19 cellular contexts compared by ENCODE assay signal in genomic region chr10:33391611-33392010, GRCh38. TPM values are rescaled to one million over a fixed set of nuclear protein-coding genes. Genes with fewer than 3 reads are reported as not detected.
DNase-seq lines count a peak whose midpoint lies in the region; ATAC-seq and TF ChIP-seq lines count a peak whose summit lies in the region.
"Had no signal": no experiment of that assay in that cellular context is flagged by ENCODE, and none has a peak within 500 bp of the region (broad histone marks: within the 10 kb centered on the region; RNA-seq: fewer than 3 reads in every experiment).

No MANE protein-coding gene starts in this region.

- peak overlapping the region; percentile 36 for H3K27ac Mint-ChIP-seq in Caco-2 (ENCODE audit: unreplicated experiment)
- no peak overlapping the region for H3K27ac Mint-ChIP-seq in stimulated activated memory B cell treated with anti-CD40 and anti-IgM and Interleukin-4, amounts not matched to agents 10 μg/mL and 1 μg/mL and 100 μg/mL, for 72 hours
- H3K27ac Mint-ChIP-seq: CD14-positive monocyte; CD4-positive, alpha-beta memory T cell; HFFc6 had no signal

- H4K20me1 ChIP-seq in osteoblast (ENCODE audit: insufficient read depth, low read length): no peaks in the 10 kb centered on the region
- H4K20me1 ChIP-seq: BLaER1 had no signal

- peaks cover 14% of the 10 kb centered on the region for H3K4me1 Mint-ChIP-seq in Caco-2 (ENCODE audit: low read depth, unreplicated experiment)
- no peaks in the 10 kb centered on the region for H3K4me1 Mint-ChIP-seq in stimulated activated memory B cell treated with anti-CD40 and anti-IgM and Interleukin-4, amounts not matched to agents 10 μg/mL and 1 μg/mL and 100 μg/mL, for 72 hours
- H3K4me1 Mint-ChIP-seq: CD14-positive monocyte; CD4-positive, alpha-beta memory T cell had no signal

- H3K4me3 Mint-ChIP-seq in Caco-2 (ENCODE audit: unreplicated experiment): no peak overlapping the region
- no peak overlapping the region for H3K4me3 Mint-ChIP-seq in stimulated activated memory B cell treated with anti-CD40 and anti-IgM and Interleukin-4, amounts not matched to agents 10 μg/mL and 1 μg/mL and 100 μg/mL, for 72 hours
- H3K4me3 Mint-ChIP-seq: CD14-positive monocyte; CD4-positive, alpha-beta memory T cell; HFFc6 had no signal

- H3K36me3 ChIP-seq in Caco-2 (ENCODE audit: control insufficient read depth, insufficient read depth, low read length) (no peaks in the 10 kb centered on the region), osteoblast (ENCODE audit: insufficient read depth, low read length) (no peaks in the 10 kb centered on the region)
- H3K36me3 ChIP-seq: BLaER1 had no signal

- CTCF ChIA-PET in Caco-2 (lab: Charles Lee): no interaction called here

- no peak overlapping the region for H2AFZ ChIP-seq in osteoblast (ENCODE audit: low read length)
- H2AFZ ChIP-seq: GM23248 had no signal

- no peaks in the 10 kb centered on the region for H3K79me2 ChIP-seq in osteoblast (ENCODE audit: insufficient read depth, low read length)

- H3K27me3 ChIP-seq in Caco-2 (replicated peaks; ENCODE audit: control insufficient read depth, insufficient read depth, low read length) (no peaks in the 10 kb centered on the region), osteoblast (ENCODE audit: insufficient read depth, low read length) (no peaks in the 10 kb centered on the region)
- H3K27me3 ChIP-seq: BLaER1 had no signal

- ATAC-seq in GM19467 (IDR thresholded peaks at IDR 0.05; ENCODE audit: unreplicated experiment): no peak
- no peak for ATAC-seq in stimulated activated memory B cell treated with anti-CD40 and anti-IgM and Interleukin-4, amounts not matched to agents 10 μg/mL and 1 μg/mL and 100 μg/mL, for 72 hours
- no peak for ATAC-seq in HG02763 (IDR thresholded peaks at IDR 0.05; ENCODE audit: unreplicated experiment)
- ATAC-seq: GM12878, HCT116 had no signal

- H3K9me3 Mint-ChIP-seq in Caco-2 (ENCODE audit: unreplicated experiment): no peaks in the 10 kb centered on the region
- no peaks in the 10 kb centered on the region for H3K9me3 Mint-ChIP-seq in stimulated activated memory B cell treated with anti-CD40 and anti-IgM and Interleukin-4, amounts not matched to agents 10 μg/mL and 1 μg/mL and 100 μg/mL, for 72 hours

- H3K4me3 ChIP-seq in Caco-2 (ENCODE audit: low read depth, low read length) (no peak overlapping the region), osteoblast (ENCODE audit: insufficient read depth, low read length) (no peak overlapping the region)
- H3K4me3 ChIP-seq: BLaER1, GM12878, GM23248 had no signal

- DNase-seq in Caco-2 (no peak), NCI-H526 treated with DMSO at 0.1 percent for 48 hours (lab: John Stamatoyannopoulos, UW) (peak; percentile 17), fibroblast of peridontal ligament (ENCODE audit: extremely low read depth) (peak; percentile 36), osteoblast (ENCODE audit: insufficient read length, low spot score, missing footprints) (peak; percentile 15), NCI-H128 (lab: John Stamatoyannopoulos, UW; ENCODE audit: unreplicated experiment) (no peak)
- DNase-seq: 8988T; Calu3; CD4-positive, alpha-beta memory T cell; DMS79 treated with DMSO at 0.1 percent for 48 hours; GM23248; H7; HFFc6 had no signal

- no TSS peak for BruUV-seq in Caco-2 (replicated peaks; lab: Mats Ljungman, UMichigan)

- H3K36me3 Mint-ChIP-seq in Caco-2 (ENCODE audit: insufficient read depth, unreplicated experiment): peaks cover 7% of the 10 kb centered on the region
- no peaks in the 10 kb centered on the region for H3K36me3 Mint-ChIP-seq in stimulated activated memory B cell treated with anti-CD40 and anti-IgM and Interleukin-4, amounts not matched to agents 10 μg/mL and 1 μg/mL and 100 μg/mL, for 72 hours
- H3K36me3 Mint-ChIP-seq: CD14-positive monocyte; CD4-positive, alpha-beta memory T cell had no signal

- TF ChIP-seq CTCF in Caco-2 (IDR thresholded peaks at IDR 0.05; ENCODE audit: insufficient read depth in 1 of 2, low read depth in 1 of 2, low read length in 1 of 2, severe bottlenecking in 1 of 2, unreplicated experiment in 1 of 2): no peak
- no peak for TF ChIP-seq CTCF in osteoblast (IDR thresholded peaks at IDR 0.05; ENCODE audit: extremely low read depth, low read depth, low read length)

- POLR2A ChIA-PET in Caco-2 (lab: Charles Lee): no interaction called here

- no peaks in the 10 kb centered on the region for H3K27me3 Mint-ChIP-seq in Caco-2 (ENCODE audit: insufficient read depth, unreplicated experiment)
- no peaks in the 10 kb centered on the region for H3K27me3 Mint-ChIP-seq in stimulated activated memory B cell treated with anti-CD40 and anti-IgM and Interleukin-4, amounts not matched to agents 10 μg/mL and 1 μg/mL and 100 μg/mL, for 72 hours

- no peak overlapping the region for H3K27ac ChIP-seq in osteoblast (ENCODE audit: low read depth, low read length)
- H3K27ac ChIP-seq: BLaER1, GM23248 had no signal

- peaks cover 48% of the 10 kb centered on the region for H3K4me1 ChIP-seq in Caco-2
- no peaks in the 10 kb centered on the region for H3K4me1 ChIP-seq in osteoblast (ENCODE audit: insufficient read depth, low read length)
- H3K4me1 ChIP-seq: BLaER1 had no signal

- H3K4me2 ChIP-seq in osteoblast (ENCODE audit: insufficient read depth, low read length): no peak overlapping the region
- H3K4me2 ChIP-seq: BLaER1 had no signal

- intact Hi-C loops in Caco-2 (cut with micrococcal nuclease; ENCODE audit: unreplicated experiment): no loop called here

- H3K9me3 ChIP-seq in Caco-2: peaks cover 3% of the 10 kb centered on the region; the same call in 1 of the 2 replicates
- peaks cover 5% of the 10 kb centered on the region for H3K9me3 ChIP-seq in osteoblast (ENCODE audit: low read depth, low read length)

RNA-seq across cellular contexts. Expression of gene NRP1, which starts 57.1 kb away (rescaled TPM):
- total RNA-seq in Caco-2 (2022) (99.3 and 123 TPM in 2 replicates), osteoblast (173 and 200 TPM in 2 replicates)

Comparison
In these comparisons a context has a peak if more than half of its experiments do, and no peak if none do; other contexts are left out.
1. DNase-seq: peak in NCI-H526 treated with DMSO at 0.1 percent for 48 hours (single experiment), fibroblast of peridontal ligament (single experiment) and osteoblast (single experiment); none in Caco-2 (0 of 2) and NCI-H128 (single experiment).